In genomic region chr5:167030500-167031120, GRCh38 we compare ENCODE assay signal across 15 cellular contexts. TPM values are rescaled to one million over a fixed set of nuclear protein-coding genes. Genes with fewer than 3 reads are reported as not detected.
A peak's percentile ranks its signal among the peaks of the same experiment; 100 is the strongest.
DNase-seq lines count a peak whose midpoint lies in the region; ATAC-seq and TF ChIP-seq lines count a peak whose summit lies in the region.
"Had no signal": no experiment of that assay in that cellular context is flagged by ENCODE, and none has a peak within 500 bp of the region (broad histone marks: within the 10 kb centered on the region; RNA-seq: fewer than 3 reads in every experiment).

No MANE protein-coding gene starts in this region.

- H3K27me3 Mint-ChIP-seq in activated naive CD4-positive, alpha-beta T cell treated with anti-CD3 and anti-CD28 coated beads for 36 hours (ENCODE audit: low read depth) = no peaks in the 10 kb centered on the region
- H3K27me3 Mint-ChIP-seq in CD4-positive, alpha-beta T cell = no peaks in the 10 kb centered on the region
- H3K27me3 Mint-ChIP-seq: central memory CD8-positive, alpha-beta T cell had no signal

- no peak overlapping the region for H3K4me2 ChIP-seq in GM23248 (ENCODE audit: unreplicated experiment)

- intact Hi-C loops in activated naive CD4-positive, alpha-beta T cell treated with anti-CD3 and anti-CD28 coated beads for 36 hours (cut with micrococcal nuclease) = no loop called here
- intact Hi-C loops in CD4-positive, alpha-beta T cell (cut with DNase I, micrococcal nuclease) = no loop called here

- H3K36me3 Mint-ChIP-seq in activated naive CD4-positive, alpha-beta T cell treated with anti-CD3 and anti-CD28 coated beads for 36 hours (ENCODE audit: low read depth) = no peaks in the 10 kb centered on the region
- no peaks in the 10 kb centered on the region for H3K36me3 Mint-ChIP-seq in CD4-positive, alpha-beta T cell (ENCODE audit: low read depth)
- H3K36me3 Mint-ChIP-seq: immature natural killer cell had no signal

- in situ Hi-C loops in GM23248 (cut with MboI) (no loop called here), SK-MEL-5 (cut with HindIII; ENCODE audit: low pct_unique_long_range_greater_than_20kb, low sequenced_read_pairs) (no loop called here)

- peak; percentile 4 for DNase-seq in AG10803 (ENCODE audit: low read depth)
- DNase-seq in GM23248 = peak; percentile 5
- peak; percentile 50 for DNase-seq in SK-MEL-5 (ENCODE audit: low read depth, low spot score)
- DNase-seq in NCI-H446 (lab: John Stamatoyannopoulos, UW) = no peak
- DNase-seq in activated naive CD4-positive, alpha-beta T cell treated with anti-CD3 and anti-CD28 coated beads for 36 hours = no peak
- no peak for DNase-seq in CD4-positive, alpha-beta T cell
- DNase-seq: activated CD8-positive, alpha-beta memory T cell treated with anti-CD3 and anti-CD28 coated beads, Interleukin-2, amount 50 U/mL, for 48 hours; DMS153; immature natural killer cell; NCI-H1417 treated with DMSO at 0.1 percent for 48 hours; right cardiac atrium had no signal

- no peak overlapping the region for H3K27ac ChIP-seq in GM23248
- H3K27ac ChIP-seq in CD4-positive, alpha-beta T cell (ENCODE audit: low read depth, low read length) = no peak overlapping the region

- H3K4me1 ChIP-seq in GM23248 (ENCODE audit: insufficient read depth) = no peaks in the 10 kb centered on the region
- H3K4me1 ChIP-seq in iPS-15b (ENCODE audit: control insufficient read depth, insufficient read depth, low read length) = no peaks in the 10 kb centered on the region

- no peak overlapping the region for H2AFZ ChIP-seq in GM23248

- H4K20me1 ChIP-seq in GM23248 (ENCODE audit: insufficient read depth) = no peaks in the 10 kb centered on the region

- H3K36me3 ChIP-seq in GM23248 (ENCODE audit: low read depth) (no peaks in the 10 kb centered on the region), iPS-15b (ENCODE audit: control insufficient read depth, insufficient read depth, low read length) (no peaks in the 10 kb centered on the region)

- no peaks in the 10 kb centered on the region for H3K9me2 ChIP-seq in GM23248 (ENCODE audit: insufficient read depth)

- no peaks in the 10 kb centered on the region for H3K9me3 ChIP-seq in GM23248 (ENCODE audit: low read depth)
- H3K9me3 ChIP-seq in iPS-15b (ENCODE audit: control insufficient read depth, insufficient read depth, low read length) = no peaks in the 10 kb centered on the region
- H3K9me3 ChIP-seq in CD4-positive, alpha-beta T cell (ENCODE audit: control insufficient read depth, low read length) = no peaks in the 10 kb centered on the region

- WGBS in GM23248 (ENCODE audit: low coverage in 1 of 2, low lambda C conversion rate in 2 of 2, missing lambda C conversion rate in 2 of 2), 2 experiments = 56 to 68% methylated on average over 17 of the region's 17 CpGs

- ATAC-seq in CD4-positive, alpha-beta T cell (ENCODE audit: poor library complexity) = no peak
- no peak for ATAC-seq in GM21423 (IDR thresholded peaks at IDR 0.05; ENCODE audit: unreplicated experiment)
- ATAC-seq: right cardiac atrium had no signal

- no peaks in the 10 kb centered on the region for H3F3A ChIP-seq in GM23248 (ENCODE audit: insufficient read depth)

- H3K27ac Mint-ChIP-seq in activated naive CD4-positive, alpha-beta T cell treated with anti-CD3 and anti-CD28 coated beads for 36 hours = no peak overlapping the region
- H3K27ac Mint-ChIP-seq in CD4-positive, alpha-beta T cell = no peak overlapping the region
- H3K27ac Mint-ChIP-seq: immature natural killer cell; T-helper 1 cell treated with Interleukin-12 subunit alpha and Interleukin-12 subunit beta and Interleukin-4 antibody, amounts not matched to agents 30 μg/mL and 1 μg/mL, for 36 hours had no signal

- no peak overlapping the region for H3K4me3 ChIP-seq in AG10803 (ENCODE audit: low read length)
- H3K4me3 ChIP-seq in GM23248 = no peak overlapping the region
- peak overlapping the region; percentile 28 for H3K4me3 ChIP-seq in iPS-15b (ENCODE audit: low read depth, low read length)

- H3K4me1 Mint-ChIP-seq in activated naive CD4-positive, alpha-beta T cell treated with anti-CD3 and anti-CD28 coated beads for 36 hours (ENCODE audit: low read depth) = no peaks in the 10 kb centered on the region
- H3K4me1 Mint-ChIP-seq in CD4-positive, alpha-beta T cell (ENCODE audit: low read depth) = no peaks in the 10 kb centered on the region
- H3K4me1 Mint-ChIP-seq: central memory CD8-positive, alpha-beta T cell; immature natural killer cell had no signal

- peaks cover 2% of the 10 kb centered on the region for H3K9me3 Mint-ChIP-seq in activated naive CD4-positive, alpha-beta T cell treated with anti-CD3 and anti-CD28 coated beads for 36 hours
- H3K9me3 Mint-ChIP-seq in CD4-positive, alpha-beta T cell = peaks cover 5% of the 10 kb centered on the region
- H3K9me3 Mint-ChIP-seq: T-helper 1 cell treated with Interleukin-12 subunit alpha and Interleukin-12 subunit beta and Interleukin-4 antibody, amounts not matched to agents 30 μg/mL and 1 μg/mL, for 36 hours had no signal

- H3K27me3 ChIP-seq in GM23248 (replicated peaks; ENCODE audit: insufficient read depth) (no peaks in the 10 kb centered on the region), iPS-15b (ENCODE audit: control insufficient read depth, insufficient read depth, low read length) (no peaks in the 10 kb centered on the region)
- no peaks in the 10 kb centered on the region for H3K27me3 ChIP-seq in CD4-positive, alpha-beta T cell (ENCODE audit: control insufficient read depth, insufficient read depth, low read length)

- no peak overlapping the region for H3K4me3 Mint-ChIP-seq in activated naive CD4-positive, alpha-beta T cell treated with anti-CD3 and anti-CD28 coated beads for 36 hours
- no peak overlapping the region for H3K4me3 Mint-ChIP-seq in CD4-positive, alpha-beta T cell
- H3K4me3 Mint-ChIP-seq: central memory CD8-positive, alpha-beta T cell; immature natural killer cell; T-helper 1 cell treated with Interleukin-12 subunit alpha and Interleukin-12 subunit beta and Interleukin-4 antibody, amounts not matched to agents 30 μg/mL and 1 μg/mL, for 36 hours had no signal

- peak; percentile 40 for TF ChIP-seq CTCF in AG10803 (conservative IDR thresholded peaks at IDR 0.05; ENCODE audit: low read length)
- no peak for TF ChIP-seq CTCF in CD4-positive, alpha-beta T cell (IDR thresholded peaks at IDR 0.05)

- POLR2A ChIA-PET in CD4-positive, alpha-beta T cell (lab: Charles Lee) = no interaction called here

- CTCF ChIA-PET in activated naive CD4-positive, alpha-beta T cell treated with anti-CD3 and anti-CD28 coated beads for 36 hours (lab: Charles Lee) = no interaction called here
- CTCF ChIA-PET in CD4-positive, alpha-beta T cell (lab: Charles Lee) = no interaction called here

- H3K79me2 ChIP-seq in GM23248 (ENCODE audit: insufficient read depth) = no peaks in the 10 kb centered on the region

- H3K9ac ChIP-seq in GM23248 = no peak overlapping the region
- no peak overlapping the region for H3K9ac ChIP-seq in iPS-15b (ENCODE audit: low read depth, low read length)

RNA-seq across cellular contexts. Expression of gene TENM2, which starts 51.8 kb away (rescaled TPM):
- 92.3 and 102 TPM in 2 replicates for total RNA-seq in GM23248 (2014; rRNA removed; shearing (Covaris generic))
- polyA plus RNA-seq in GM23248 (2016; fragmentation: Nextera tagmentation; extraction: Ambion mirVana) = 46.4 and 47.1 TPM in 2 replicates
- 0.05 and 0.16 TPM in 2 replicates for total RNA-seq in SK-MEL-5 (2014; rRNA removed; shearing (Covaris generic))
- polyA plus RNA-seq in SK-MEL-5 (2015; cell fraction: cytosol; rRNA removed) = 0.11 and 0.16 TPM in 2 replicates
- not detected in 2 replicates for polyA plus RNA-seq in SK-MEL-5 (2015; cell fraction: nucleus; rRNA removed)
- total RNA-seq in activated naive CD4-positive, alpha-beta T cell treated with anti-CD3 and anti-CD28 coated beads for 36 hours = not detected
- not detected for total RNA-seq in CD4-positive, alpha-beta T cell
- polyA plus RNA-seq: immature natural killer cell had no signal

Comparison
In these comparisons a context has a peak if more than half of its experiments do, and no peak if none do; other contexts are left out.
1. DNase-seq: peak in AG10803 (single experiment), GM23248 (single experiment) and SK-MEL-5 (single experiment); none in NCI-H446 (0 of 2), activated naive CD4-positive, alpha-beta T cell treated with anti-CD3 and anti-CD28 coated beads for 36 hours (single experiment) and CD4-positive, alpha-beta T cell (0 of 10).
2. RNA of gene TENM2, which starts 51.8 kb away (total RNA-seq): 92.3 to 102 TPM in GM23248; 0.05 to 0.16 TPM in SK-MEL-5, not detected in activated naive CD4-positive, alpha-beta T cell treated with anti-CD3 and anti-CD28 coated beads for 36 hours and not detected in CD4-positive, alpha-beta T cell; every median in the first group is over 10 times any median in the second.